8 cellular contexts compared by ENCODE assay signal in the genomic region with DNA sequence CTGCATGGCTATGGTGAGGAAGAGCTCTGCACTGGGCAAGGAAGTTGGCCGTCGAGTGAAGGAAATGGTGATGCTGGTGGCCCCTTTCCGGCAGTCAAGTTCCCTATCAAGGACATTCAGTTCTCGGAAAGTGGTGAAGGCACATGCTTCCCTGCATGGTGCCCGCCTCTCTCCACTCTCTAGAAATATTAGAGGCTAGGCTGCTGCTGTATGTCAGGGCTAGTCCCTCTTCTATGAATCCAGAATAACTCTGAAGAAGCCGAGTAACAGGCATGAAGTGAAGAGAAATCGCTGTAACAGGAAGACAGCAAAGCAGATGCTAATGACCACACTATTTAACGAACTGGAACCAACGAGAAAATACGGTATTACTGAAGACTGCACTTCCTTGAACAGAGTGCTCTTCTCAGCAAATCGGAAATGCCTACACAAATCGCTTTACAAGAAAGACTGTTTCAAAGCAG. TPM values are rescaled to one million over a fixed set of nuclear protein-coding genes. Genes with fewer than 3 reads are reported as not detected.
DNase-seq lines count a peak whose midpoint lies in the region; ATAC-seq, FAIRE-seq and TF ChIP-seq lines count a peak whose summit lies in the region.

No MANE protein-coding gene starts in this region.

- H3F3A ChIP-seq in smooth muscle cell (ENCODE audit: low read depth), result peaks cover 42% of the 10 kb centered on the region

- peaks cover 0 to 62% (median 0%) of the 10 kb centered on the region in 3 donors for H3K36me3 ChIP-seq in esophagus squamous epithelium
- peaks cover 25% of the 10 kb centered on the region for H3K36me3 ChIP-seq in smooth muscle cell (ENCODE audit: low read depth)
- H3K36me3 ChIP-seq in Caco-2 (ENCODE audit: control insufficient read depth, insufficient read depth, low read length), result peaks cover 4% of the 10 kb centered on the region

- POLR2A ChIA-PET in Caco-2 (lab: Charles Lee), result interaction anchor here (0.5 to 1.3 kb wide), 4 partner anchors 17 to 175 kb away, joined by 3 to 6 read pairs (median 4); partner anchors contain the start of gene GTPBP4

- H3K4me3 Mint-ChIP-seq in Caco-2 (ENCODE audit: unreplicated experiment), result no peak overlapping the region

- intact Hi-C loops in esophagus squamous epithelium (cut with DNase I), result no loop called here
- intact Hi-C loops in Caco-2 (cut with micrococcal nuclease; ENCODE audit: unreplicated experiment), result no loop called here

- H3K27me3 Mint-ChIP-seq in Caco-2 (ENCODE audit: insufficient read depth, unreplicated experiment), result no peaks in the 10 kb centered on the region

- H2AFZ ChIP-seq in smooth muscle cell (ENCODE audit: low read depth), result no peak overlapping the region

- BruUV-seq in Caco-2 (replicated peaks; lab: Mats Ljungman, UMichigan), result no TSS peak

- DNase-seq in GM18507 (ENCODE audit: extremely low spot score, insufficient read length, low read depth) (no peak), NOMO-1 (lab: John Stamatoyannopoulos, UW; ENCODE audit: unreplicated experiment in 2 of 2) (peak; percentile 13 to 77), esophagus squamous epithelium (lab: John Stamatoyannopoulos, UW) (no peak), smooth muscle cell (lab: John Stamatoyannopoulos, UW; ENCODE audit: unreplicated experiment) (no peak), NCI-H1048 (lab: John Stamatoyannopoulos, UW) (no peak), NCI-H2196 treated with DMSO at 0.1 percent for 48 hours (lab: John Stamatoyannopoulos, UW; ENCODE audit: unreplicated experiment) (no peak), Caco-2 (no peak)

- no peaks in the 10 kb centered on the region for H3K27me3 ChIP-seq in esophagus squamous epithelium
- H3K27me3 ChIP-seq in smooth muscle cell (ENCODE audit: low read depth), result no peaks in the 10 kb centered on the region
- H3K27me3 ChIP-seq in Caco-2 (replicated peaks; ENCODE audit: control insufficient read depth, insufficient read depth, low read length), result no peaks in the 10 kb centered on the region

- H3K79me2 ChIP-seq in smooth muscle cell (ENCODE audit: low read depth), result peaks cover 44% of the 10 kb centered on the region

- peak; percentile 48 for ATAC-seq in GM21737 (IDR thresholded peaks at IDR 0.05; ENCODE audit: unreplicated experiment)

- peaks cover 37% of the 10 kb centered on the region for H3K4me1 Mint-ChIP-seq in Caco-2 (ENCODE audit: low read depth, unreplicated experiment)

- H3K4me3 ChIP-seq in esophagus squamous epithelium, result peak overlapping the region in 1 of 4 donors; percentile 45
- H3K4me3 ChIP-seq in smooth muscle cell, result no peak overlapping the region
- H3K4me3 ChIP-seq in Caco-2 (ENCODE audit: low read depth, low read length), result no peak overlapping the region

- H3K9me3 ChIP-seq in esophagus squamous epithelium (no peaks in the 10 kb centered on the region), smooth muscle cell (replicated peaks; ENCODE audit: low read depth) (no peaks in the 10 kb centered on the region), Caco-2 (no peaks in the 10 kb centered on the region)

- H3K9me3 Mint-ChIP-seq in Caco-2 (ENCODE audit: unreplicated experiment), result no peaks in the 10 kb centered on the region

- peaks cover 6 to 38% (median 13%) of the 10 kb centered on the region in 3 donors for H3K4me1 ChIP-seq in esophagus squamous epithelium
- H3K4me1 ChIP-seq in smooth muscle cell (ENCODE audit: low read depth), result peaks cover 3% of the 10 kb centered on the region
- H3K4me1 ChIP-seq in Caco-2, result peaks cover 9% of the 10 kb centered on the region

- peaks cover 78% of the 10 kb centered on the region for H3K36me3 Mint-ChIP-seq in Caco-2 (ENCODE audit: insufficient read depth, unreplicated experiment)

- peak in 3 of 4 donors; percentile 22 to 63 (median 56) for TF ChIP-seq POLR2A in esophagus squamous epithelium (IDR thresholded peaks at IDR 0.05)

- peak; percentile 96 for FAIRE-seq in GM18507 (lab: Jason Lieb, UNC)

- TF ChIP-seq CTCF in esophagus squamous epithelium (IDR thresholded peaks at IDR 0.05) (no peak), smooth muscle cell (IDR thresholded peaks at IDR 0.05; ENCODE audit: borderline replicate concordance, insufficient read depth, poor library complexity, severe bottlenecking) (no peak), Caco-2 (IDR thresholded peaks at IDR 0.05; ENCODE audit: insufficient read depth in 1 of 2, low read depth in 1 of 2, low read length in 1 of 2, severe bottlenecking in 1 of 2, unreplicated experiment in 1 of 2) (no peak)

- CTCF ChIA-PET in Caco-2 (lab: Charles Lee), result no interaction called here

- H3K27ac ChIP-seq in esophagus squamous epithelium, result peak overlapping the region; percentile 18 to 83 (median 54)
- H3K27ac ChIP-seq in smooth muscle cell (ENCODE audit: low read depth), result peak overlapping the region; percentile 55

- peak overlapping the region; percentile 76 for H3K4me2 ChIP-seq in smooth muscle cell

- no peak overlapping the region for H3K9ac ChIP-seq in smooth muscle cell (ENCODE audit: low read depth)

- H3K27ac Mint-ChIP-seq in Caco-2 (ENCODE audit: unreplicated experiment), result no peak overlapping the region

- H4K20me1 ChIP-seq in smooth muscle cell (ENCODE audit: low read depth), result peaks cover 85% of the 10 kb centered on the region

- 62 to 70% methylated on average over 8 to 11 of the region's 12 CpGs for WGBS in esophagus squamous epithelium, 2 donors
- WGBS in smooth muscle cell (ENCODE audit: low lambda C conversion rate), result 91% methylated on average over 12 of the region's 12 CpGs

RNA-seq across cellular contexts. Expression of gene IDI1, which starts 5.4 kb away (rescaled TPM):
- total RNA-seq in esophagus squamous epithelium (10 to 100 TPM; 30.7 to 87.5 (median 59.9) TPM), smooth muscle cell (142 and 240 TPM in 2 replicates), Caco-2 (2022) (121 and 133 TPM in 2 replicates)
- polyA plus RNA-seq in smooth muscle cell, result 136 and 165 TPM in 2 replicates

RNA-seq across cellular contexts. Expression of gene WDR37, which starts 12.6 kb away (rescaled TPM):
- 10 to 100 TPM in 2 of 4 donors, 1 to 10 TPM in 2; 7.5 to 17.2 (median 11.3) TPM for total RNA-seq in esophagus squamous epithelium
- 10.7 and 14.0 TPM in 2 replicates for total RNA-seq in smooth muscle cell
- 10.5 and 12.8 TPM in 2 replicates for polyA plus RNA-seq in smooth muscle cell
- 20.6 and 22.9 TPM in 2 replicates for total RNA-seq in Caco-2 (2022)

RNA-seq across cellular contexts. Expression of gene IDI2, which starts 17.9 kb away (rescaled TPM):
- total RNA-seq in esophagus squamous epithelium, result not detected
- total RNA-seq in smooth muscle cell, result not detected in 2 replicates
- not detected in 2 replicates for polyA plus RNA-seq in smooth muscle cell
- not detected in 2 replicates for total RNA-seq in Caco-2 (2022)

RNA-seq across cellular contexts. Expression of gene GTPBP4, which starts 55.3 kb away (rescaled TPM):
- total RNA-seq in esophagus squamous epithelium (10 to 100 TPM; 10.2 to 35.1 (median 23.1) TPM), smooth muscle cell (36.8 and 52.1 TPM in 2 replicates), Caco-2 (2022) (175 and 202 TPM in 2 replicates)
- 42.5 and 60.5 TPM in 2 replicates for polyA plus RNA-seq in smooth muscle cell

Comparison
In these comparisons a context has a peak if more than half of its experiments do, and no peak if none do; other contexts are left out.
1. DNase-seq: peak in NOMO-1 (2 of 2); none in GM18507 (single experiment), esophagus squamous epithelium (single experiment), smooth muscle cell (single experiment), NCI-H1048 (single experiment), NCI-H2196 treated with DMSO at 0.1 percent for 48 hours (single experiment) and Caco-2 (0 of 2).